In the genomic region with DNA sequence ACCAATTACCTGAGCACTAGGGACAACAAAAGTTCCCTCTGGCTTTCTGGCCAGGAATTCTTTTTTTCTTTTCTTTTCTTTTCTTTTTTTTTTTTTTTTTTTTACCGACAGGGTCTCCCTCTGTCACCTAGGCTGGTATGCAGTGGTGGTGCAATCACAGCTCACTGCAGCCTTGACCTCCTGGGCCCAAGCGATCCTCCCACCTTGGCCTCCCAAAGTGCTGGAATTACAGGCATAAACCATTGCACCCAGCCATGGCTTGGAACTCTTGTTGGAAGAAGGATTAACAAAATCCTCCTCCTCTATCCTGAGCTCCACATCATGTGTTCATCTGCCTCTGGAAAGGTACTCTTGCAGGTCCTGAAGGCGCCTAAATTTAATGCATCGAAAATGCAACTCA, we compare ENCODE assay signal across 30 cellular contexts. TPM values are rescaled to one million over a fixed set of nuclear protein-coding genes. Genes with fewer than 3 reads are reported as not detected.
"Had no signal": no experiment of that assay in that cellular context is flagged by ENCODE, and none has a peak within 500 bp of the region (broad histone marks: within the 10 kb centered on the region; RNA-seq: fewer than 3 reads in every experiment).

No MANE protein-coding gene starts in this region.

- H3K36me3 Mint-ChIP-seq: activated CD4-positive, alpha-beta memory T cell treated with anti-CD3 and anti-CD28 coated beads for 36 hours; activated naive CD4-positive, alpha-beta T cell treated with anti-CD3 and anti-CD28 coated beads, Interleukin-2, amount 50 U/mL, for 24 hours; activated naive CD8-positive, alpha-beta T cell treated with anti-CD3 and anti-CD28 coated beads for 36 hours had no signal

- H3K4me1 Mint-ChIP-seq: activated CD4-positive, alpha-beta T cell treated with anti-CD3 and anti-CD28 coated beads for 36 hours; activated CD4-positive, alpha-beta T cell treated with anti-CD3 and anti-CD28 coated beads, Interleukin-2, amount 10 ng/mL, durations not matched to agents 24 days and 14 days; activated naive CD4-positive, alpha-beta T cell treated with anti-CD3 and anti-CD28 coated beads, Interleukin-2, amount 50 U/mL, for 24 hours; activated naive CD8-positive, alpha-beta T cell treated with anti-CD3 and anti-CD28 coated beads, Interleukin-2, amount 50 U/mL, for 24 hours; activated T-helper 17 cell treated with anti-CD3 and anti-CD28 coated beads, Interleukin-2, amount 50 U/mL, for 72 hours had no signal

- H3K9me3 ChIP-seq: adrenal gland, body of pancreas, colonic mucosa, esophagus muscularis mucosa, gastrocnemius medialis, heart left ventricle had no signal

- H3K36me3 ChIP-seq: adrenal gland, colonic mucosa, esophagus muscularis mucosa, gastrocnemius medialis, heart left ventricle had no signal

- DNase-seq: activated CD4-positive, alpha-beta memory T cell treated with anti-CD3 and anti-CD28 coated beads for 36 hours; activated CD4-positive, alpha-beta T cell treated with anti-CD3 and anti-CD28 coated beads for 36 hours; activated CD4-positive, alpha-beta T cell treated with anti-CD3 and anti-CD28 coated beads, Interleukin-2, amount 10 ng/mL, durations not matched to agents 24 days and 14 days; activated CD4-positive, CD25-positive, alpha-beta regulatory T cell; activated CD4-positive, CD25-positive, alpha-beta regulatory T cell treated with anti-CD3 and anti-CD28 coated beads, Interleukin-2, amount 50 U/mL, for 72 hours; activated CD8-positive, alpha-beta T cell treated with anti-CD3 and anti-CD28 coated beads, Interleukin-2, amount 10 ng/mL, durations not matched to agents 7 days and 5 days; activated effector memory CD4-positive, alpha-beta T cell treated with anti-CD3 and anti-CD28 coated beads, Interleukin-2, amount 50 U/mL, for 16 hours; activated naive CD4-positive, alpha-beta T cell treated with anti-CD3 and anti-CD28 coated beads for 36 hours; activated naive CD8-positive, alpha-beta T cell treated with anti-CD3 and anti-CD28 coated beads for 36 hours; activated naive CD8-positive, alpha-beta T cell treated with anti-CD3 and anti-CD28 coated beads, Interleukin-2, amount 50 U/mL, for 24 hours; activated T-cell treated with anti-CD3 and anti-CD28 coated beads, Interleukin-2, amount 50 U/mL, for 4 hours; amygdala; body of pancreas; central memory CD4-positive, alpha-beta T cell; cerebellar nuclear complex; colonic mucosa; effector memory CD4-positive, alpha-beta T cell; erythroblast; foreskin keratinocyte; gastrocnemius medialis; glutamatergic neuron; T-helper 2 cell had no signal

- H3K27ac ChIP-seq: adrenal gland, body of pancreas, colonic mucosa, esophagus muscularis mucosa, foreskin keratinocyte had no signal

- H3K9me3 Mint-ChIP-seq: activated CD4-positive, alpha-beta memory T cell treated with anti-CD3 and anti-CD28 coated beads for 36 hours; activated CD4-positive, alpha-beta T cell treated with anti-CD3 and anti-CD28 coated beads, Interleukin-2, amount 10 ng/mL, durations not matched to agents 24 days and 14 days; activated naive CD4-positive, alpha-beta T cell treated with anti-CD3 and anti-CD28 coated beads for 36 hours; activated naive CD4-positive, alpha-beta T cell treated with anti-CD3 and anti-CD28 coated beads, Interleukin-2, amount 50 U/mL, for 24 hours; activated naive CD8-positive, alpha-beta T cell treated with anti-CD3 and anti-CD28 coated beads for 36 hours; activated naive CD8-positive, alpha-beta T cell treated with anti-CD3 and anti-CD28 coated beads, Interleukin-2, amount 50 U/mL, for 24 hours; activated T-cell treated with anti-CD3 and anti-CD28 coated beads, Interleukin-2, amount 50 U/mL, for 4 hours; activated T-helper 17 cell treated with anti-CD3 and anti-CD28 coated beads, Interleukin-2, amount 50 U/mL, for 72 hours had no signal

- H3K4me1 ChIP-seq: adrenal gland, colonic mucosa, foreskin keratinocyte had no signal

- H3K4me3 Mint-ChIP-seq: activated CD4-positive, alpha-beta memory T cell treated with anti-CD3 and anti-CD28 coated beads for 36 hours; activated CD4-positive, alpha-beta T cell treated with anti-CD3 and anti-CD28 coated beads for 36 hours; activated CD4-positive, alpha-beta T cell treated with anti-CD3 and anti-CD28 coated beads, Interleukin-2, amount 10 ng/mL, durations not matched to agents 24 days and 14 days; activated CD8-positive, alpha-beta T cell treated with anti-CD3 and anti-CD28 coated beads, Interleukin-2, amount 10 ng/mL, durations not matched to agents 7 days and 5 days; activated naive CD4-positive, alpha-beta T cell treated with anti-CD3 and anti-CD28 coated beads for 36 hours; activated naive CD4-positive, alpha-beta T cell treated with anti-CD3 and anti-CD28 coated beads, Interleukin-2, amount 50 U/mL, for 24 hours; activated naive CD8-positive, alpha-beta T cell treated with anti-CD3 and anti-CD28 coated beads for 36 hours; activated naive CD8-positive, alpha-beta T cell treated with anti-CD3 and anti-CD28 coated beads, Interleukin-2, amount 50 U/mL, for 24 hours; activated T-cell treated with anti-CD3 and anti-CD28 coated beads, Interleukin-2, amount 50 U/mL, for 4 hours; activated T-helper 17 cell treated with anti-CD3 and anti-CD28 coated beads, Interleukin-2, amount 50 U/mL, for 72 hours had no signal

- H3K27me3 ChIP-seq: body of pancreas, colonic mucosa, gastrocnemius medialis had no signal

- ATAC-seq: activated CD4-positive, alpha-beta T cell treated with anti-CD3 and anti-CD28 coated beads for 36 hours; activated CD8-positive, alpha-beta T cell treated with anti-CD3 and anti-CD28 coated beads, Interleukin-2, amount 10 ng/mL, durations not matched to agents 7 days and 5 days; activated naive CD8-positive, alpha-beta T cell treated with anti-CD3 and anti-CD28 coated beads, Interleukin-2, amount 50 U/mL, for 24 hours; activated T-cell treated with anti-CD3 and anti-CD28 coated beads, Interleukin-2, amount 50 U/mL, for 4 hours; activated T-helper 17 cell treated with anti-CD3 and anti-CD28 coated beads, Interleukin-2, amount 50 U/mL, for 72 hours; body of pancreas; foreskin keratinocyte; gastrocnemius medialis; heart left ventricle had no signal

- H3K4me3 ChIP-seq: adrenal gland, body of pancreas, colonic mucosa, esophagus muscularis mucosa, gastrocnemius medialis, heart left ventricle had no signal

- H3K27ac Mint-ChIP-seq: activated CD4-positive, alpha-beta memory T cell treated with anti-CD3 and anti-CD28 coated beads for 36 hours; activated CD4-positive, alpha-beta T cell treated with anti-CD3 and anti-CD28 coated beads for 36 hours; activated CD4-positive, alpha-beta T cell treated with anti-CD3 and anti-CD28 coated beads, Interleukin-2, amount 10 ng/mL, durations not matched to agents 24 days and 14 days; activated CD8-positive, alpha-beta T cell treated with anti-CD3 and anti-CD28 coated beads, Interleukin-2, amount 10 ng/mL, durations not matched to agents 7 days and 5 days; activated naive CD4-positive, alpha-beta T cell treated with anti-CD3 and anti-CD28 coated beads for 36 hours; activated naive CD4-positive, alpha-beta T cell treated with anti-CD3 and anti-CD28 coated beads, Interleukin-2, amount 50 U/mL, for 24 hours; activated naive CD8-positive, alpha-beta T cell treated with anti-CD3 and anti-CD28 coated beads for 36 hours; activated naive CD8-positive, alpha-beta T cell treated with anti-CD3 and anti-CD28 coated beads, Interleukin-2, amount 50 U/mL, for 24 hours; activated T-helper 17 cell treated with anti-CD3 and anti-CD28 coated beads, Interleukin-2, amount 50 U/mL, for 72 hours had no signal

RNA-seq across cellular contexts. Expression of a gene that starts 2.9 kb away (rescaled TPM):
- total RNA-seq: activated CD4-positive, alpha-beta memory T cell treated with anti-CD3 and anti-CD28 coated beads for 36 hours; activated CD4-positive, alpha-beta T cell treated with anti-CD3 and anti-CD28 coated beads for 36 hours; activated CD4-positive, alpha-beta T cell treated with anti-CD3 and anti-CD28 coated beads, Interleukin-2, amount 10 ng/mL, durations not matched to agents 24 days and 14 days; activated CD8-positive, alpha-beta T cell treated with anti-CD3 and anti-CD28 coated beads, Interleukin-2, amount 10 ng/mL, durations not matched to agents 7 days and 5 days; activated naive CD4-positive, alpha-beta T cell treated with anti-CD3 and anti-CD28 coated beads for 36 hours; activated naive CD8-positive, alpha-beta T cell treated with anti-CD3 and anti-CD28 coated beads for 36 hours; activated T-cell treated with anti-CD3 and anti-CD28 coated beads, Interleukin-2, amount 50 U/mL, for 4 hours; activated T-helper 17 cell treated with anti-CD3 and anti-CD28 coated beads, Interleukin-2, amount 50 U/mL, for 72 hours; foreskin keratinocyte; T-helper 1 cell treated with Interleukin-12 subunit alpha and Interleukin-12 subunit beta and Interleukin-4 antibody, amounts not matched to agents 30 ng/mL and 1 ng/mL, for 36 hours had no signal
- polyA plus RNA-seq: foreskin keratinocyte had no signal

RNA-seq across cellular contexts. Expression of a gene that starts 30.2 kb away (rescaled TPM):
- total RNA-seq: activated CD4-positive, alpha-beta memory T cell treated with anti-CD3 and anti-CD28 coated beads for 36 hours; activated CD4-positive, alpha-beta T cell treated with anti-CD3 and anti-CD28 coated beads for 36 hours; activated CD4-positive, alpha-beta T cell treated with anti-CD3 and anti-CD28 coated beads, Interleukin-2, amount 10 ng/mL, durations not matched to agents 24 days and 14 days; activated CD8-positive, alpha-beta T cell treated with anti-CD3 and anti-CD28 coated beads, Interleukin-2, amount 10 ng/mL, durations not matched to agents 7 days and 5 days; activated naive CD4-positive, alpha-beta T cell treated with anti-CD3 and anti-CD28 coated beads for 36 hours; activated naive CD8-positive, alpha-beta T cell treated with anti-CD3 and anti-CD28 coated beads for 36 hours; activated T-cell treated with anti-CD3 and anti-CD28 coated beads, Interleukin-2, amount 50 U/mL, for 4 hours; activated T-helper 17 cell treated with anti-CD3 and anti-CD28 coated beads, Interleukin-2, amount 50 U/mL, for 72 hours; adrenal gland; aorta; body of pancreas; colonic mucosa; dermis microvascular lymphatic vessel endothelial cell; esophagus muscularis mucosa; foreskin keratinocyte; gastrocnemius medialis; heart left ventricle; T-helper 1 cell treated with Interleukin-12 subunit alpha and Interleukin-12 subunit beta and Interleukin-4 antibody, amounts not matched to agents 30 ng/mL and 1 ng/mL, for 36 hours had no signal
- polyA plus RNA-seq: adrenal gland, aorta, foreskin keratinocyte, heart left ventricle had no signal
